Comparison of ENCODE assay signal across 32 cellular contexts in genomic region chr13:106078191-106078590, GRCh38.
DNase-seq lines count a peak whose midpoint lies in the region; ATAC-seq, FAIRE-seq and TF ChIP-seq lines count a peak whose summit lies in the region.
"Had no signal": no experiment of that assay in that cellular context is flagged by ENCODE, and none has a peak within 500 bp of the region (broad histone marks: within the 10 kb centered on the region; RNA-seq: fewer than 3 reads in every experiment).

No MANE protein-coding gene starts in this region.

- H3K4me2 ChIP-seq in neuronal stem cell (ENCODE audit: insufficient read depth, low read length, poor library complexity, severe bottlenecking): no peak overlapping the region

- H2AFZ ChIP-seq in neuronal stem cell (ENCODE audit: low read length): peak overlapping the region; percentile 50

- H3K27me3 ChIP-seq in adipocyte (replicated peaks; ENCODE audit: control insufficient read depth, insufficient read depth, low read length): no peaks in the 10 kb centered on the region
- H3K27me3 ChIP-seq in endodermal cell (ENCODE audit: control insufficient read depth, insufficient read depth, low read length, poor library complexity, severe bottlenecking): peaks cover 33% of the 10 kb centered on the region
- no peaks in the 10 kb centered on the region for H3K27me3 ChIP-seq in neuronal stem cell (ENCODE audit: control insufficient read depth in 3 of 3, insufficient read depth in 3 of 3, low read depth in 1 of 3, low read length in 3 of 3)
- no peaks in the 10 kb centered on the region for H3K27me3 ChIP-seq in right cardiac atrium (ENCODE audit: control insufficient read depth, insufficient read depth)
- H3K27me3 ChIP-seq in prostate gland (replicated peaks; ENCODE audit: insufficient read depth): no peaks in the 10 kb centered on the region
- H3K27me3 ChIP-seq: gastroesophageal sphincter, Peyer's patch, right lobe of liver, stomach had no signal

- no peak for TF ChIP-seq CTCF in endodermal cell (conservative IDR thresholded peaks at IDR 0.05)
- no peak for TF ChIP-seq CTCF in prostate gland (IDR thresholded peaks at IDR 0.05)

- H3K14ac ChIP-seq in neuronal stem cell (ENCODE audit: low read length): no peak overlapping the region

- DNase-seq in H54 (ENCODE audit: insufficient read length, low spot score) (no peak), adipocyte (ENCODE audit: low read depth) (peak; percentile 4), endodermal cell (no peak), neuronal stem cell (ENCODE audit: low spot score) (no peak), right cardiac atrium (no peak), prostate gland (ENCODE audit: low spot score) (no peak)
- DNase-seq: activated CD4-positive, alpha-beta memory T cell treated with anti-CD3 and anti-CD28 coated beads for 36 hours; activated CD4-positive, alpha-beta T cell treated with anti-CD3 and anti-CD28 coated beads for 1 hour; activated naive CD4-positive, alpha-beta T cell treated with anti-CD3 and anti-CD28 coated beads, Interleukin-2, amount 50 U/mL, for 16 hours; CD8-positive, alpha-beta memory T cell; DMS 273 treated with DMSO at 0.1 percent for 48 hours; GOT3; hypothalamus; KG1; MM.1S; NCI-H2029; NCI-H345; NCI-H774; Peyer's patch; right lobe of liver; SHP77 treated with DMSO at 0.1 percent for 48 hours; stimulated activated CD8-positive, alpha-beta memory T cell treated with anti-CD3 and anti-CD28 coated beads, Interleukin-4, amount 100 ng/mL, for 48 hours; stomach had no signal

- no peak overlapping the region for H4K91ac ChIP-seq in neuronal stem cell (ENCODE audit: low read depth, low read length, poor library complexity)

- H4K8ac ChIP-seq in neuronal stem cell (ENCODE audit: low read depth, low read length): no peak overlapping the region

- H3K4me3 ChIP-seq in adipocyte (ENCODE audit: low read length) (no peak overlapping the region), endodermal cell (ENCODE audit: low read length) (no peak overlapping the region), neuronal stem cell (ENCODE audit: low read length in 2 of 2) (no peak overlapping the region), right cardiac atrium (ENCODE audit: low read length) (no peak overlapping the region), prostate gland (no peak overlapping the region)
- H3K4me3 ChIP-seq: gastroesophageal sphincter, Peyer's patch, right lobe of liver, stomach had no signal

- no peaks in the 10 kb centered on the region for H3K36me3 ChIP-seq in adipocyte (ENCODE audit: control insufficient read depth, insufficient read depth, low read length, severe bottlenecking)
- H3K36me3 ChIP-seq in endodermal cell (ENCODE audit: control insufficient read depth, insufficient read depth, low read length): no peaks in the 10 kb centered on the region
- no peaks in the 10 kb centered on the region for H3K36me3 ChIP-seq in neuronal stem cell (replicated peaks in 1 of 2; ENCODE audit: control insufficient read depth in 2 of 2, insufficient read depth in 2 of 2, low read length in 2 of 2)
- no peaks in the 10 kb centered on the region for H3K36me3 ChIP-seq in prostate gland
- H3K36me3 ChIP-seq: gastroesophageal sphincter, Peyer's patch, right lobe of liver, stomach had no signal

- H3K9ac ChIP-seq in adipocyte (ENCODE audit: low read length) (no peak overlapping the region), endodermal cell (ENCODE audit: extremely low read depth, low read length, poor library complexity, severe bottlenecking) (no peak overlapping the region), neuronal stem cell (ENCODE audit: low read depth, low read length, poor library complexity) (no peak overlapping the region)

- no peak overlapping the region for H2BK15ac ChIP-seq in neuronal stem cell (ENCODE audit: low read length)

- H3K18ac ChIP-seq in neuronal stem cell (ENCODE audit: low read length): no peak overlapping the region

- H3K4me1 ChIP-seq in adipocyte (ENCODE audit: control insufficient read depth, insufficient read depth, low read length) (no peaks in the 10 kb centered on the region), endodermal cell (ENCODE audit: control insufficient read depth, insufficient read depth, low read length) (peaks cover 4% of the 10 kb centered on the region), neuronal stem cell (ENCODE audit: control insufficient read depth in 2 of 2, insufficient read depth in 1 of 2, low read depth in 1 of 2, low read length in 2 of 2) (peaks cover 4 to 11% of the 10 kb centered on the region in 2 donors), right cardiac atrium (ENCODE audit: control insufficient read depth, insufficient read depth, low read length) (no peaks in the 10 kb centered on the region), prostate gland (replicated peaks) (no peaks in the 10 kb centered on the region)
- H3K4me1 ChIP-seq: gastroesophageal sphincter, Peyer's patch, right lobe of liver had no signal

- peak; percentile 79 for FAIRE-seq in H54 (lab: Jason Lieb, UNC)
- FAIRE-seq: GM18507 had no signal

- ATAC-seq in HG03432 (IDR thresholded peaks at IDR 0.05; ENCODE audit: unreplicated experiment) (no peak), right cardiac atrium (no peak)
- ATAC-seq: gastroesophageal sphincter, right lobe of liver had no signal

- peaks cover 4% of the 10 kb centered on the region for H3K36me3 Mint-ChIP-seq in endodermal cell (ENCODE audit: low read depth)
- H3K36me3 Mint-ChIP-seq: activated CD4-positive, alpha-beta memory T cell treated with anti-CD3 and anti-CD28 coated beads for 36 hours; CD8-positive, alpha-beta memory T cell; memory B cell had no signal

- peaks cover 3% of the 10 kb centered on the region for H3K9me3 ChIP-seq in adipocyte (ENCODE audit: control insufficient read depth, low read length)
- peaks cover 9% of the 10 kb centered on the region for H3K9me3 ChIP-seq in endodermal cell (ENCODE audit: control insufficient read depth, low read length)
- H3K9me3 ChIP-seq in neuronal stem cell (replicated peaks in 1 of 2; ENCODE audit: control insufficient read depth in 2 of 2, insufficient read depth in 1 of 2, low read depth in 1 of 2, low read length in 2 of 2): no peaks in the 10 kb centered on the region
- no peaks in the 10 kb centered on the region for H3K9me3 ChIP-seq in right cardiac atrium (ENCODE audit: control insufficient read depth, low read length)
- H3K9me3 ChIP-seq in prostate gland: no peaks in the 10 kb centered on the region
- H3K9me3 ChIP-seq: Peyer's patch, right lobe of liver, stomach had no signal

- no peak overlapping the region for H3K4ac ChIP-seq in neuronal stem cell (ENCODE audit: low read length)

- TF ChIP-seq POLR2A in H54 (IDR thresholded peaks at IDR 0.05; ENCODE audit: low read depth, low read length) (no peak), prostate gland (IDR thresholded peaks at IDR 0.05) (no peak)

- no peak overlapping the region for H2BK5ac ChIP-seq in neuronal stem cell (ENCODE audit: low read length)

- H2BK12ac ChIP-seq in neuronal stem cell (ENCODE audit: low read length): no peak overlapping the region

- no peak overlapping the region for H3K4me3 Mint-ChIP-seq in endodermal cell
- H3K4me3 Mint-ChIP-seq: activated CD4-positive, alpha-beta memory T cell treated with anti-CD3 and anti-CD28 coated beads for 36 hours; CD8-positive, alpha-beta memory T cell; central memory CD8-positive, alpha-beta T cell; dendritic cell treated with granulocyte-macrophage colony-stimulating factor and Interleukin-4, amounts not matched to agents 40 ng/mL and 50 ng/mL, for 4 days; memory B cell; neural crest cell; T-helper 2 cell treated with Interferon-gamma antibody and Interleukin-4, amounts not matched to agents 5 μg/mL and 100 μg/mL, for 36 hours had no signal

- H3K23ac ChIP-seq in neuronal stem cell (ENCODE audit: low read depth, low read length, poor library complexity): no peak overlapping the region

- intact Hi-C loops in right cardiac atrium (cut with DNase I): no loop called here
- intact Hi-C loops in prostate gland (cut with DNase I): no loop called here

- peaks cover 63% of the 10 kb centered on the region for H3K27me3 Mint-ChIP-seq in endodermal cell (ENCODE audit: insufficient read depth)
- H3K27me3 Mint-ChIP-seq: activated CD4-positive, alpha-beta memory T cell treated with anti-CD3 and anti-CD28 coated beads for 36 hours; CD8-positive, alpha-beta memory T cell; central memory CD8-positive, alpha-beta T cell; dendritic cell treated with granulocyte-macrophage colony-stimulating factor and Interleukin-4, amounts not matched to agents 40 ng/mL and 50 ng/mL, for 4 days; memory B cell had no signal

- peaks cover 9% of the 10 kb centered on the region for H3K9me3 Mint-ChIP-seq in endodermal cell
- H3K9me3 Mint-ChIP-seq: activated T-helper 2 cell treated with anti-CD3 and anti-CD28 coated beads, Interferon-gamma antibody, Interleukin-2, Interleukin-4, amounts not matched to agents 10 μg/mL and 5 μg/mL and 100 μg/mL, durations not matched to agents 14 hours and 24 hours and 36 hours; central memory CD8-positive, alpha-beta T cell; dendritic cell treated with granulocyte-macrophage colony-stimulating factor and Interleukin-4, amounts not matched to agents 40 ng/mL and 50 ng/mL, for 4 days; T-helper 2 cell treated with Interferon-gamma antibody and Interleukin-4, amounts not matched to agents 5 μg/mL and 100 μg/mL, for 36 hours had no signal

- H3K4me1 Mint-ChIP-seq in endodermal cell: peaks cover 11% of the 10 kb centered on the region
- H3K4me1 Mint-ChIP-seq: CD8-positive, alpha-beta memory T cell; central memory CD8-positive, alpha-beta T cell; memory B cell had no signal

- no peak overlapping the region for H3K27ac Mint-ChIP-seq in endodermal cell
- H3K27ac Mint-ChIP-seq: activated CD4-positive, alpha-beta memory T cell treated with anti-CD3 and anti-CD28 coated beads for 36 hours; activated T-helper 2 cell treated with anti-CD3 and anti-CD28 coated beads, Interferon-gamma antibody, Interleukin-2, Interleukin-4, amounts not matched to agents 10 μg/mL and 5 μg/mL and 100 μg/mL, durations not matched to agents 14 hours and 24 hours and 36 hours; CD8-positive, alpha-beta memory T cell; dendritic cell treated with granulocyte-macrophage colony-stimulating factor and Interleukin-4, amounts not matched to agents 40 ng/mL and 50 ng/mL, for 4 days; memory B cell; T-helper 2 cell treated with Interferon-gamma antibody and Interleukin-4, amounts not matched to agents 5 μg/mL and 100 μg/mL, for 36 hours had no signal

- H3K27ac ChIP-seq in endodermal cell (ENCODE audit: low read depth, low read length): peak overlapping the region; percentile 58
- H3K27ac ChIP-seq in neuronal stem cell (replicated peaks; ENCODE audit: low read length): no peak overlapping the region
- no peak overlapping the region for H3K27ac ChIP-seq in right cardiac atrium (ENCODE audit: low read length)
- no peak overlapping the region for H3K27ac ChIP-seq in prostate gland
- H3K27ac ChIP-seq: gastroesophageal sphincter, Peyer's patch, right lobe of liver, stomach had no signal

- H2AK5ac ChIP-seq in neuronal stem cell (ENCODE audit: low read depth, low read length): no peak overlapping the region

- WGBS in endodermal cell (ENCODE audit: insufficient coverage in 1 of 2, insufficient read length in 1 of 2), 2 experiments: 38% methylated on average over 1 of the region's 1 CpG; no CpG with 5 or more reads in 1 of the 2 experiments
- no CpG with 5 or more reads among the region's 1 CpG for WGBS in neuronal stem cell (ENCODE audit: extremely low coverage in 2 of 2, insufficient read length in 2 of 2, insufficient replicate concordance in 1 of 2), 2 donors
- WGBS in right cardiac atrium: 29% methylated on average over 1 of the region's 1 CpG
- WGBS in prostate gland: 56% methylated on average over 1 of the region's 1 CpG

- H3K79me1 ChIP-seq in neuronal stem cell (ENCODE audit: low read depth, low read length): no peaks in the 10 kb centered on the region

- H2BK120ac ChIP-seq in neuronal stem cell (ENCODE audit: low read depth, low read length): no peak overlapping the region
